In genomic region chr17:78736526-78737079, GRCh38 we compare ENCODE assay signal across 8 cellular contexts. TPM values are rescaled to one million over a fixed set of nuclear protein-coding genes. Genes with fewer than 3 reads are reported as not detected.
DNase-seq lines count a peak whose midpoint lies in the region; ATAC-seq, FAIRE-seq and TF ChIP-seq lines count a peak whose summit lies in the region.

No MANE protein-coding gene starts in this region.

- RAD21 ChIA-PET in GM12878 (lab: Charles Lee; ENCODE audit: unreplicated experiment), result interaction anchor here (0.6 to 20.3 kb wide), 11 partner anchors 11 to 240 kb away, joined by 3 to 537 read pairs (median 9); no protein-coding TSS in a partner anchor

- peaks cover 16 to 45% of the 10 kb centered on the region in 2 donors for H3K36me3 Mint-ChIP-seq in CD4-positive, alpha-beta memory T cell
- H3K36me3 Mint-ChIP-seq in stimulated activated effector memory CD8-positive, alpha-beta T cell treated with anti-CD3 and anti-CD28 coated beads, Interleukin-12 subunit alpha, Interleukin-12 subunit beta, amount 100 ng/mL, for 72 hours, result peaks cover 79% of the 10 kb centered on the region

- H3K4me1 ChIP-seq in CD4-positive, alpha-beta memory T cell (ENCODE audit: insufficient read depth, low read length), result peaks cover 89% of the 10 kb centered on the region
- peaks cover 49% of the 10 kb centered on the region for H3K4me1 ChIP-seq in GM12878 (ENCODE audit: control insufficient read depth, insufficient read depth, low read length)

- peak overlapping the region; percentile 85 to 98 (median 95) for H3K27ac Mint-ChIP-seq in CD4-positive, alpha-beta memory T cell
- H3K27ac Mint-ChIP-seq in stimulated activated effector memory CD8-positive, alpha-beta T cell treated with anti-CD3 and anti-CD28 coated beads, Interleukin-12 subunit alpha, Interleukin-12 subunit beta, amount 100 ng/mL, for 72 hours, result peak overlapping the region; percentile 93

- TF ChIP-seq CTCF in SU-DHL-6 (IDR thresholded peaks at IDR 0.05; ENCODE audit: insufficient read depth, low read length, poor library complexity, severe bottlenecking) (no peak), GM12878 (IDR thresholded peaks at IDR 0.05 in 2 of 3, conservative IDR thresholded peaks at IDR 0.05 in 1 of 3; ENCODE audit: control insufficient read depth in 2 of 3, extremely low read depth in 1 of 3, insufficient read depth in 1 of 3, low read depth in 3 of 3, low read length in 3 of 3) (peak in 2 of 3 experiments; percentile 12 to 23; a peak in 2 of 6 replicates)

- H3K27ac ChIP-seq in CD4-positive, alpha-beta memory T cell (ENCODE audit: low read depth, low read length), result peak overlapping the region; percentile 82
- H3K27ac ChIP-seq in SU-DHL-6 (ENCODE audit: low read depth, low read length) (peak overlapping the region; percentile 96), GM12878 (ENCODE audit: control insufficient read depth, insufficient read depth) (peak overlapping the region; percentile 92)

- H3K9me2 ChIP-seq in SU-DHL-6 (replicated peaks; ENCODE audit: insufficient read depth, low read length), result no peaks in the 10 kb centered on the region

- in situ Hi-C loops in KBM-7 (cut with MboI; ENCODE audit: low pct_unique_long_range_greater_than_20kb, low sequenced_read_pairs) (no loop called here), GM12878 (cut with MboI) (no loop called here)

- no peak for TF ChIP-seq RAD21 in GM12878 (IDR thresholded peaks at IDR 0.05; ENCODE audit: insufficient read depth, low read depth, low read length)

- peaks cover 69 to 94% (median 83%) of the 10 kb centered on the region in 4 donors for H3K4me1 Mint-ChIP-seq in CD4-positive, alpha-beta memory T cell
- peaks cover 90% of the 10 kb centered on the region for H3K4me1 Mint-ChIP-seq in stimulated activated effector memory CD8-positive, alpha-beta T cell treated with anti-CD3 and anti-CD28 coated beads, Interleukin-12 subunit alpha, Interleukin-12 subunit beta, amount 100 ng/mL, for 72 hours

- BruUV-seq in GM12878 (replicated peaks; lab: Mats Ljungman, UMichigan), result no TSS peak

- SMC1A ChIA-PET in GM12878 (lab: Charles Lee; ENCODE audit: uncharacterized antibody, unreplicated experiment), result interaction anchor here (0.7 to 20.6 kb wide), 14 partner anchors 10 to 91 kb away, joined by 3 to 490 read pairs (median 6); no protein-coding TSS in a partner anchor

- DNase-seq in CD4-positive, alpha-beta memory T cell, result peak; percentile 69 to 84 (median 77)
- peak; percentile 82 for DNase-seq in KBM-7
- DNase-seq in GM12878 (ENCODE audit: low read depth, low spot score), result no peak
- peak; percentile 89 to 96 for DNase-seq in left colon
- DNase-seq in stimulated activated effector memory CD8-positive, alpha-beta T cell treated with anti-CD3 and anti-CD28 coated beads, Interleukin-12 subunit alpha, Interleukin-12 subunit beta, amount 100 ng/mL, for 72 hours (ENCODE audit: low spot score in 2 of 2), result peak in 1 of 2 donors; percentile 77
- DNase-seq in NCI-H128 (lab: John Stamatoyannopoulos, UW; ENCODE audit: unreplicated experiment), result no peak

- TF ChIP-seq EP300 in GM12878 (IDR thresholded peaks at IDR 0.05; ENCODE audit: borderline replicate concordance in 1 of 2, control insufficient read depth in 1 of 2, low read depth in 2 of 2, low read length in 2 of 2), result no peak

- FAIRE-seq in GM12878 (lab: Jason Lieb, UNC), result peak; percentile 31

- peaks cover 90% of the 10 kb centered on the region for H3F3A ChIP-seq in SU-DHL-6 (ENCODE audit: insufficient read depth)

- no peaks in the 10 kb centered on the region for H4K20me1 ChIP-seq in SU-DHL-6 (ENCODE audit: low read depth, low read length)
- no peaks in the 10 kb centered on the region; the same call in 1 of the 2 replicates for H4K20me1 ChIP-seq in GM12878 (ENCODE audit: control insufficient read depth, insufficient read depth)

- under 1% methylated on average over 15 of the region's 15 CpGs for WGBS in GM12878 (ENCODE audit: insufficient coverage, insufficient replicate concordance, low lambda C conversion rate, missing lambda C conversion rate)

- TF ChIP-seq POLR2A in GM12878 (IDR thresholded peaks at IDR 0.05; ENCODE audit: low read depth, low read length), result peak; percentile 78

- H3K4me2 ChIP-seq in SU-DHL-6 (ENCODE audit: low read depth, low read length, poor library complexity, severe bottlenecking) (peak overlapping the region; percentile 88), GM12878 (ENCODE audit: control insufficient read depth, insufficient read depth) (peak overlapping the region; percentile 97)

- H2AFZ ChIP-seq in SU-DHL-6 (ENCODE audit: low read depth, low read length, severe bottlenecking) (no peak overlapping the region), GM12878 (ENCODE audit: control insufficient read depth, low read depth, low read length) (no peak overlapping the region)

- intact Hi-C loops in CD4-positive, alpha-beta memory T cell (cut with micrococcal nuclease), result loop anchor here (1.0 to 5.0 kb wide), 3 partner anchors 9 to 41 kb away; no protein-coding TSS in a partner anchor
- intact Hi-C loops in GM12878 (cut with micrococcal nuclease; ENCODE audit: unreplicated experiment), result loop anchor here (2.0 kb wide), 1 partner anchor 28 kb away; no protein-coding TSS in a partner anchor
- intact Hi-C loops in left colon (cut with DNase I, micrococcal nuclease), result no loop called here

- CTCF ChIA-PET in CD4-positive, alpha-beta memory T cell (lab: Charles Lee; ENCODE audit: partially characterized antibody), result interaction anchor here (1.4 to 3.9 kb wide), 10 partner anchors 11 to 65 kb away, joined by 3 to 32 read pairs (median 9); no protein-coding TSS in a partner anchor
- CTCF ChIA-PET in GM12878 (lab: Yijun Ruan, JAX), result interaction anchor here (0.9 to 11.7 kb wide), 12 partner anchors 8 to 239 kb away, joined by 3 to 85 read pairs (median 6); no protein-coding TSS in a partner anchor

- ATAC-seq in GM19455 (IDR thresholded peaks at IDR 0.05; ENCODE audit: unreplicated experiment), result peak; percentile 49
- peak; percentile 77 for ATAC-seq in GM12878
- ATAC-seq in left colon, result peak; percentile 89
- peak; percentile 84 for ATAC-seq in stimulated activated effector memory CD8-positive, alpha-beta T cell treated with anti-CD3 and anti-CD28 coated beads, Interleukin-12 subunit alpha, Interleukin-12 subunit beta, amount 100 ng/mL, for 72 hours

- H3K27me3 ChIP-seq in CD4-positive, alpha-beta memory T cell (ENCODE audit: insufficient read depth, low read length), result no peaks in the 10 kb centered on the region
- H3K27me3 ChIP-seq in SU-DHL-6 (ENCODE audit: low read length) (no peaks in the 10 kb centered on the region), GM12878 (replicated peaks in 1 of 2; ENCODE audit: control insufficient read depth in 2 of 2, insufficient read depth in 2 of 2, low read length in 1 of 2) (no peaks in the 10 kb centered on the region)

- POLR2A ChIA-PET in CD4-positive, alpha-beta memory T cell (lab: Charles Lee; ENCODE audit: partially characterized antibody), result interaction anchor here (0.6 to 11.2 kb wide), 26 partner anchors 10 to 464 kb away, joined by 3 to 125 read pairs (median 5); partner anchors contain the start of genes CYTH1 and USP36
- POLR2A ChIA-PET in GM12878 (lab: Charles Lee), result interaction anchor here (1.0 to 21.4 kb wide), 10 partner anchors 9 to 41 kb away, joined by 3 to 384 read pairs (median 9); no protein-coding TSS in a partner anchor

- no peaks in the 10 kb centered on the region for H3K9me3 ChIP-seq in CD4-positive, alpha-beta memory T cell (ENCODE audit: control insufficient read depth in 1 of 2, low read length in 2 of 2)
- H3K9me3 ChIP-seq in SU-DHL-6 (ENCODE audit: insufficient read depth, low read length) (no peaks in the 10 kb centered on the region), GM12878 (replicated peaks; ENCODE audit: control insufficient read depth, insufficient read depth, low read length) (no peaks in the 10 kb centered on the region)

- peak overlapping the region; percentile 87 for H3K9ac ChIP-seq in SU-DHL-6 (ENCODE audit: low read length)
- H3K9ac ChIP-seq in GM12878 (ENCODE audit: control insufficient read depth, insufficient read depth, low read length), result peak overlapping the region; percentile 84

- H3K4me3 ChIP-seq in CD4-positive, alpha-beta memory T cell (ENCODE audit: low read length in 2 of 2), result peak overlapping the region; percentile 64 to 71
- H3K4me3 ChIP-seq in SU-DHL-6 (ENCODE audit: insufficient read depth, low read length, poor library complexity, severe bottlenecking) (peak overlapping the region; percentile 91), GM12878 (peak overlapping the region; percentile 84)

- no peaks in the 10 kb centered on the region for H3K27me3 Mint-ChIP-seq in CD4-positive, alpha-beta memory T cell

- peaks cover 0 to 8% (median 0%) of the 10 kb centered on the region in 8 donors for H3K9me3 Mint-ChIP-seq in CD4-positive, alpha-beta memory T cell
- no peaks in the 10 kb centered on the region for H3K9me3 Mint-ChIP-seq in stimulated activated effector memory CD8-positive, alpha-beta T cell treated with anti-CD3 and anti-CD28 coated beads, Interleukin-12 subunit alpha, Interleukin-12 subunit beta, amount 100 ng/mL, for 72 hours

- peaks cover 81% of the 10 kb centered on the region for H3K79me2 ChIP-seq in SU-DHL-6 (ENCODE audit: insufficient read depth, low read length)
- peaks cover 99% of the 10 kb centered on the region for H3K79me2 ChIP-seq in GM12878 (ENCODE audit: control insufficient read depth, insufficient read depth, low read length)

- peaks cover 5% of the 10 kb centered on the region for H3K36me3 ChIP-seq in CD4-positive, alpha-beta memory T cell (ENCODE audit: insufficient read depth, low read length)
- H3K36me3 ChIP-seq in SU-DHL-6 (ENCODE audit: low read length) (no peaks in the 10 kb centered on the region), GM12878 (ENCODE audit: control insufficient read depth in 2 of 2, insufficient read depth in 2 of 2, low read length in 1 of 2) (peaks cover 4 to 5% of the 10 kb centered on the region in 2 experiments)

- H3K4me3 Mint-ChIP-seq in CD4-positive, alpha-beta memory T cell, result peak overlapping the region; percentile 91 to 98 (median 98)
- H3K4me3 Mint-ChIP-seq in stimulated activated effector memory CD8-positive, alpha-beta T cell treated with anti-CD3 and anti-CD28 coated beads, Interleukin-12 subunit alpha, Interleukin-12 subunit beta, amount 100 ng/mL, for 72 hours, result peak overlapping the region; percentile 82

RNA-seq across cellular contexts. Expression of gene CYTH1, which starts 45.5 kb away (rescaled TPM):
- total RNA-seq in CD4-positive, alpha-beta memory T cell, result 100 to 1,000 TPM; 380 to 390 TPM
- 100 to 1,000 TPM; 271 to 370 TPM for polyA plus RNA-seq in CD4-positive, alpha-beta memory T cell
- 559 and 619 TPM in 2 replicates for total RNA-seq in GM12878 (2013; cell fraction: nucleolus; rRNA removed)
- total RNA-seq in GM12878 (2014; rRNA removed) (92.6 and 97.8 TPM in 2 replicates), GM12878 (2014; rRNA removed; fragmentation: Illumina TruSeq; extraction: Trizol) (130 and 134 TPM in 2 replicates), GM12878 (2021) (165 and 167 TPM in 2 replicates), left colon (10 to 100 TPM; 70.6 to 79.0 TPM)
- polyA plus RNA-seq in GM12878 (2011; ENCODE audit: low read depth), result 88.3 TPM
- polyA plus RNA-seq in GM12878 (2011; rRNA removed) (141 and 188 TPM in 2 replicates), GM12878 (2014; fragmentation: Illumina TruSeq; extraction: Trizol) (160 and 179 TPM in 2 replicates), GM12878 (2014; fragmentation: Nextera tagmentation; extraction: Ambion mirVana) (10 to 100 TPM in 1 of 2 experiments, 1 to 10 TPM in 1; 6.6 to 11.8 TPM), GM12878 (2014; rRNA removed) (162 and 172 TPM in 2 replicates), GM12878 (2016; fragmentation: Nextera tagmentation; extraction: Ambion mirVana) (100 to 1,000 TPM; 138 to 153 TPM)
- 170 and 179 TPM in 2 replicates for polyA plus RNA-seq in GM12878 (2011; cell fraction: cytosol; rRNA removed)
- polyA plus RNA-seq in GM12878 (2011; cell fraction: nucleus; rRNA removed), result 778 and 997 TPM in 2 replicates
- polyA plus RNA-seq in GM12878 (2012), result 136 and 161 TPM in 2 replicates
- 135 and 140 TPM in 2 replicates for polyA minus RNA-seq in GM12878 (2011; rRNA and poly(A)+ RNA removed)
- polyA minus RNA-seq in GM12878 (2011; cell fraction: cytosol; rRNA and poly(A)+ RNA removed), result 38.6 and 44.8 TPM in 2 replicates
- 165 and 192 TPM in 2 replicates for polyA minus RNA-seq in GM12878 (2011; cell fraction: nucleus; rRNA and poly(A)+ RNA removed)

Comparison
In these comparisons a context has a peak if more than half of its experiments do, and no peak if none do; other contexts are left out.
1. DNase-seq: peak in CD4-positive, alpha-beta memory T cell (5 of 5), KBM-7 (single experiment) and left colon (2 of 2); none in GM12878 (single experiment) and NCI-H128 (single experiment).
2. intact Hi-C loops: an anchor here in CD4-positive, alpha-beta memory T cell (1.0 to 5.0 kb wide) and GM12878 (2.0 kb wide); none called in left colon.
3. Peak in every context shown above with its lines, with median percentiles within 50 percentile points of each other: H3K27ac ChIP-seq, H3K4me3 ChIP-seq and ATAC-seq.